In the genomic region with DNA sequence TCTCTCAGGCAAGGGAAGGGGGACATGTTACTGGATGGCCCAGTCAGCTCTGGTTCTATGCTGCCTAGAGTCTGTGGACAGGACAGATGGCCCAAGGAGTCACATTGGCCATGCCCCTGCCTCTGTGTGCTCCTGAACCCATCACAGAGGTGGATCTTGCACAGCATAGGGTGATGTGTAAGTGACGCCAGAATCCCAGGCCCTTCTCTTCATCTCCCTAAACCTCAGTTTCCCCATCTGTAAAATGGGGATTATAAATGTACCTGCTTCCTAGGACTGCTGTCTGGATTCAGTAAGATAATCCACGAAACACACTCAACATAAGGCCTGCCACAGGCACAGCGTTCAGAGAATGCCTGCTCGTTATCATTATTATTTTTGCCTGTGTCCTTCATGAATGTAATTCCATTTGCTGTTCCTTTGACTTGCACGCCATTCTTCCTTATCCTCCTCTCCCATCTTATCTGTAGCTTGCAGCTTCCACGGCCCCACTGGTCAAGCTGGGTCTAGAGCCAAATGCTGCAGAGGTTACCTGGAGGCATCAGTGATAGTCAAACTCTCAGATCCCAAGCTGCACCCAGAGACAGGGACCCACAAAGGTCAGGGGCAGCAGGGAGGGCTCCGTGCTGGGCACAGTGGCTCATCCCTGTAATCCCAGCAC, we compare ENCODE assay signal across 1 cellular context.
TF ChIP-seq lines count a peak whose summit lies in the region.

No MANE protein-coding gene starts in this region.

TF ChIP-seq in K562, 482 proteins besides CTCF, POLR2A, EP300 and RAD21 (continued from another document):
- TF ChIP-seq, protein P1, sequence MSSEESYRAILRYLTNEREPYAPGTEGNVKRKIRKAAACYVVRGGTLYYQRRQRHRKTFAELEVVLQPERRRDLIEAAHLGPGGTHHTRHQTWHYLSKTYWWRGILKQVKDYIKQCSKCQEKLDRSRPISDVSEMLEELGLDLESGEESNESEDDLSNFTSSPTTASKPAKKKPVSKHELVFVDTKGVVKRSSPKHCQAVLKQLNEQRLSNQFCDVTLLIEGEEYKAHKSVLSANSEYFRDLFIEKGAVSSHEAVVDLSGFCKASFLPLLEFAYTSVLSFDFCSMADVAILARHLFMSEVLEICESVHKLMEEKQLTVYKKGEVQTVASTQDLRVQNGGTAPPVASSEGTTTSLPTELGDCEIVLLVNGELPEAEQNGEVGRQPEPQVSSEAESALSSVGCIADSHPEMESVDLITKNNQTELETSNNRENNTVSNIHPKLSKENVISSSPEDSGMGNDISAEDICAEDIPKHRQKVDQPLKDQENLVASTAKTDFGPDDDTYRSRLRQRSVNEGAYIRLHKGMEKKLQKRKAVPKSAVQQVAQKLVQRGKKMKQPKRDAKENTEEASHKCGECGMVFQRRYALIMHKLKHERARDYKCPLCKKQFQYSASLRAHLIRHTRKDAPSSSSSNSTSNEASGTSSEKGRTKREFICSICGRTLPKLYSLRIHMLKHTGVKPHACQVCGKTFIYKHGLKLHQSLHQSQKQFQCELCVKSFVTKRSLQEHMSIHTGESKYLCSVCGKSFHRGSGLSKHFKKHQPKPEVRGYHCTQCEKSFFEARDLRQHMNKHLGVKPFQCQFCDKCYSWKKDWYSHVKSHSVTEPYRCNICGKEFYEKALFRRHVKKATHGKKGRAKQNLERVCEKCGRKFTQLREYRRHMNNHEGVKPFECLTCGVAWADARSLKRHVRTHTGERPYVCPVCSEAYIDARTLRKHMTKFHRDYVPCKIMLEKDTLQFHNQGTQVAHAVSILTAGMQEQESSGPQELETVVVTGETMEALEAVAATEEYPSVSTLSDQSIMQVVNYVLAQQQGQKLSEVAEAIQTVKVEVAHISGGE (CRISPR knock-in tag; IDR thresholded peaks at IDR 0.05): 0 out of 6 replicates have a peak, but pooled peaks of 1 of the 3 experiments have one; percentile 30
- TF ChIP-seq HEY1 (CRISPR knock-in tag; IDR thresholded peaks at IDR 0.05; ENCODE audit: borderline replicate concordance) (0 out of 2 replicates have a peak, but pooled peaks have one; percentile 26), NCOR1 (IDR thresholded peaks at IDR 0.05) (peak; percentile 74), MTA2 (IDR thresholded peaks at IDR 0.05; ENCODE audit: low read depth) (peak; percentile 88), POLR3G (IDR thresholded peaks at IDR 0.05; ENCODE audit: extremely low read depth, insufficient read length, insufficient replicate concordance) (no peak), CBX8 (IDR thresholded peaks at IDR 0.05; ENCODE audit: borderline replicate concordance, extremely low read depth, low read depth, low read length, poor library complexity, severe bottlenecking) (no peak), HDAC2 (IDR thresholded peaks at IDR 0.05) (peak; percentile 68; the same call in 1 of the 2 replicates), NR4A1 (CRISPR knock-in tag; IDR thresholded peaks at IDR 0.05) (no peak), NR4A1 (tag; IDR thresholded peaks at IDR 0.05) (no peak), PTBP1 (IDR thresholded peaks at IDR 0.05; ENCODE audit: low read depth, low read length) (no peak), TSC22D4 (tag; IDR thresholded peaks at IDR 0.05) (no peak), FOXJ2 (tag; IDR thresholded peaks at IDR 0.05) (peak; percentile 79; the same call in 1 of the 2 replicates), RBM25 (IDR thresholded peaks at IDR 0.05; ENCODE audit: low read depth, low read length, severe bottlenecking) (peak; percentile 62)
- TF ChIP-seq, protein P2, sequence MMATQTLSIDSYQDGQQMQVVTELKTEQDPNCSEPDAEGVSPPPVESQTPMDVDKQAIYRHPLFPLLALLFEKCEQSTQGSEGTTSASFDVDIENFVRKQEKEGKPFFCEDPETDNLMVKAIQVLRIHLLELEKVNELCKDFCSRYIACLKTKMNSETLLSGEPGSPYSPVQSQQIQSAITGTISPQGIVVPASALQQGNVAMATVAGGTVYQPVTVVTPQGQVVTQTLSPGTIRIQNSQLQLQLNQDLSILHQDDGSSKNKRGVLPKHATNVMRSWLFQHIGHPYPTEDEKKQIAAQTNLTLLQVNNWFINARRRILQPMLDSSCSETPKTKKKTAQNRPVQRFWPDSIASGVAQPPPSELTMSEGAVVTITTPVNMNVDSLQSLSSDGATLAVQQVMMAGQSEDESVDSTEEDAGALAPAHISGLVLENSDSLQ (IDR thresholded peaks at IDR 0.05): peak; percentile 68
- TF ChIP-seq, protein P3, sequence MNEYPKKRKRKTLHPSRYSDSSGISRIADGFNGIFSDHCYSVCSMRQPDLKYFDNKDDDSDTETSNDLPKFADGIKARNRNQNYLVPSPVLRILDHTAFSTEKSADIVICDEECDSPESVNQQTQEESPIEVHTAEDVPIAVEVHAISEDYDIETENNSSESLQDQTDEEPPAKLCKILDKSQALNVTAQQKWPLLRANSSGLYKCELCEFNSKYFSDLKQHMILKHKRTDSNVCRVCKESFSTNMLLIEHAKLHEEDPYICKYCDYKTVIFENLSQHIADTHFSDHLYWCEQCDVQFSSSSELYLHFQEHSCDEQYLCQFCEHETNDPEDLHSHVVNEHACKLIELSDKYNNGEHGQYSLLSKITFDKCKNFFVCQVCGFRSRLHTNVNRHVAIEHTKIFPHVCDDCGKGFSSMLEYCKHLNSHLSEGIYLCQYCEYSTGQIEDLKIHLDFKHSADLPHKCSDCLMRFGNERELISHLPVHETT (CRISPR knock-in tag; conservative IDR thresholded peaks at IDR 0.05 in 1 of 2, IDR thresholded peaks at IDR 0.05 in 1 of 2): peak in 1 of 2 experiments; percentile 49; a peak in 1 of 4 replicates
- TF ChIP-seq, protein P4, sequence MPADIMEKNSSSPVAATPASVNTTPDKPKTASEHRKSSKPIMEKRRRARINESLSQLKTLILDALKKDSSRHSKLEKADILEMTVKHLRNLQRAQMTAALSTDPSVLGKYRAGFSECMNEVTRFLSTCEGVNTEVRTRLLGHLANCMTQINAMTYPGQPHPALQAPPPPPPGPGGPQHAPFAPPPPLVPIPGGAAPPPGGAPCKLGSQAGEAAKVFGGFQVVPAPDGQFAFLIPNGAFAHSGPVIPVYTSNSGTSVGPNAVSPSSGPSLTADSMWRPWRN (IDR thresholded peaks at IDR 0.05; ENCODE audit: low read depth): peak; percentile 51; the same call in 1 of the 2 replicates
- TF ChIP-seq, protein P5, sequence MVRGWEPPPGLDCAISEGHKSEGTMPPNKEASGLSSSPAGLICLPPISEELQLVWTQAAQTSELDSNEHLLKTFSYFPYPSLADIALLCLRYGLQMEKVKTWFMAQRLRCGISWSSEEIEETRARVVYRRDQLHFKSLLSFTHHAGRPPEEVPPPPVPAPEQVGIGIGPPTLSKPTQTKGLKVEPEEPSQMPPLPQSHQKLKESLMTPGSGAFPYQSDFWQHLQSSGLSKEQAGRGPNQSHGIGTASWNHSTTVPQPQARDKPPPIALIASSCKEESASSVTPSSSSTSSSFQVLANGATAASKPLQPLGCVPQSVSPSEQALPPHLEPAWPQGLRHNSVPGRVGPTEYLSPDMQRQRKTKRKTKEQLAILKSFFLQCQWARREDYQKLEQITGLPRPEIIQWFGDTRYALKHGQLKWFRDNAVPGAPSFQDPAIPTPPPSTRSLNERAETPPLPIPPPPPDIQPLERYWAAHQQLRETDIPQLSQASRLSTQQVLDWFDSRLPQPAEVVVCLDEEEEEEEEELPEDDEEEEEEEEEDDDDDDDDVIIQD (CRISPR knock-in tag; IDR thresholded peaks at IDR 0.05): no peak
TF ChIP-seq in K562: peak in this region for 62.
